Comparison of ENCODE assay signal across 18 cellular contexts in the genomic region with DNA sequence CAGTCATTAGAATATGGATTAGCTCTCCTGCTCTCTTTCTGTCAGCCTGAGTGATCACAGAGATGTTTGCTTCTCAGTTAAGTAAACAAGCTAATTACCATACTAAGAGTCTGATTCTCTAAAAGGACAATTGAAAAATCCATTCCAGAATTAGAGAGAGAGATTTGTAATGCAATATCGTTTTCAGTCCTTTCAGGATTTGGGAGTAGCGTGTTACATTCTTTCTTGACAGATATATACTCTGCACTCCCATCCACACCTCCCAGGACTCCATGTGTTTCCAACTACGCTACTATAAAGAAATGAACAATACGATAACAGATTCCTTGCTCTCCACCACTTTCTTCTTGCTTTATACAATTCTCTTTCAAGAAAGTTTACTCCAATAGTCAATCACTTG.
"Had no signal": no experiment of that assay in that cellular context is flagged by ENCODE, and none has a peak within 500 bp of the region (broad histone marks: within the 10 kb centered on the region; RNA-seq: fewer than 3 reads in every experiment).

No MANE protein-coding gene starts in this region.

- H3K36me3 ChIP-seq: brain microvascular endothelial cell, spleen, tibial nerve had no signal

- DNase-seq: activated CD4-positive, alpha-beta T cell treated with anti-CD3 and anti-CD28 coated beads, Interleukin-2, amount 50 U/mL, for 4 hours; activated CD4-positive, CD25-positive, alpha-beta regulatory T cell treated with anti-CD3 and anti-CD28 coated beads, Interleukin-2, amount 50 U/mL, for 72 hours; activated CD8-positive, alpha-beta memory T cell treated with anti-CD3 and anti-CD28 coated beads, Interleukin-2, amount 10 ng/mL, durations not matched to agents 7 days and 5 days; activated effector memory CD4-positive, alpha-beta T cell treated with Interleukin-2 at 50 U/mL for 16 hours; activated T-cell treated with anti-CD3 and anti-CD28 coated beads, Interleukin-2, amount 50 U/mL, for 24 hours; brain microvascular endothelial cell; cerebellar nuclear complex; kidney; left ventricle myocardium superior; mesendoderm; nephron progenitor cell; spleen; stimulated activated CD4-positive, alpha-beta T cell treated with anti-CD3 and anti-CD28 coated beads, Interleukin-1b, Interleukin-23, amount 100 ng/mL, for 48 hours; stimulated activated naive B cell treated with anti-CD40 and anti-IgM and Interleukin-4, amounts not matched to agents 10 μg/mL and 1 μg/mL and 100 μg/mL, for 72 hours had no signal

- H3K27ac Mint-ChIP-seq: activated CD8-positive, alpha-beta memory T cell treated with anti-CD3 and anti-CD28 coated beads, Interleukin-2, amount 10 ng/mL, durations not matched to agents 7 days and 5 days; activated naive CD4-positive, alpha-beta T cell treated with anti-CD3 and anti-CD28 coated beads, Interleukin-2, amount 50 U/mL, for 72 hours; activated T-cell treated with anti-CD3 and anti-CD28 coated beads, Interleukin-2, amount 50 U/mL, for 24 hours; dendritic cell treated with granulocyte-macrophage colony-stimulating factor and Interleukin-4, amounts not matched to agents 40 ng/mL and 50 ng/mL, for 4 days; stimulated activated naive B cell treated with anti-CD40 and anti-IgM and Interleukin-4, amounts not matched to agents 10 μg/mL and 1 μg/mL and 100 μg/mL, for 72 hours had no signal

- H3K9me3 Mint-ChIP-seq: stimulated activated naive B cell treated with anti-CD40 and anti-IgM and Interleukin-4, amounts not matched to agents 10 μg/mL and 1 μg/mL and 100 μg/mL, for 72 hours had no signal

- H3K27me3 ChIP-seq: brain microvascular endothelial cell, hepatocyte, spleen, tibial nerve had no signal

- H3K4me1 Mint-ChIP-seq: activated CD8-positive, alpha-beta memory T cell treated with anti-CD3 and anti-CD28 coated beads, Interleukin-2, amount 10 ng/mL, durations not matched to agents 7 days and 5 days; stimulated activated naive B cell treated with anti-CD40 and anti-IgM and Interleukin-4, amounts not matched to agents 10 μg/mL and 1 μg/mL and 100 μg/mL, for 72 hours had no signal

- H3K36me3 Mint-ChIP-seq: activated CD8-positive, alpha-beta memory T cell treated with anti-CD3 and anti-CD28 coated beads, Interleukin-2, amount 10 ng/mL, durations not matched to agents 7 days and 5 days; activated naive CD4-positive, alpha-beta T cell treated with anti-CD3 and anti-CD28 coated beads, Interleukin-2, amount 50 U/mL, for 72 hours; stimulated activated naive B cell treated with anti-CD40 and anti-IgM and Interleukin-4, amounts not matched to agents 10 μg/mL and 1 μg/mL and 100 μg/mL, for 72 hours had no signal

- H3K4me2 ChIP-seq: hepatocyte had no signal

- H3K27ac ChIP-seq: brain microvascular endothelial cell, hepatocyte, spleen, tibial nerve had no signal

- H3K4me3 ChIP-seq: hepatocyte, spleen, tibial nerve had no signal

- H3K27me3 Mint-ChIP-seq: activated CD8-positive, alpha-beta memory T cell treated with anti-CD3 and anti-CD28 coated beads, Interleukin-2, amount 10 ng/mL, durations not matched to agents 7 days and 5 days; activated T-cell treated with anti-CD3 and anti-CD28 coated beads, Interleukin-2, amount 50 U/mL, for 24 hours; dendritic cell treated with granulocyte-macrophage colony-stimulating factor and Interleukin-4, amounts not matched to agents 40 ng/mL and 50 ng/mL, for 4 days; stimulated activated naive B cell treated with anti-CD40 and anti-IgM and Interleukin-4, amounts not matched to agents 10 μg/mL and 1 μg/mL and 100 μg/mL, for 72 hours had no signal

- H3K79me2 ChIP-seq: hepatocyte had no signal

- H2AFZ ChIP-seq: hepatocyte had no signal

- H3K4me1 ChIP-seq: spleen, tibial nerve had no signal

- H3K9me3 ChIP-seq: tibial nerve had no signal

- H3K4me3 Mint-ChIP-seq: activated CD8-positive, alpha-beta memory T cell treated with anti-CD3 and anti-CD28 coated beads, Interleukin-2, amount 10 ng/mL, durations not matched to agents 7 days and 5 days; activated T-cell treated with anti-CD3 and anti-CD28 coated beads, Interleukin-2, amount 50 U/mL, for 24 hours; dendritic cell treated with granulocyte-macrophage colony-stimulating factor and Interleukin-4, amounts not matched to agents 40 ng/mL and 50 ng/mL, for 4 days; nephron progenitor cell; stimulated activated naive B cell treated with anti-CD40 and anti-IgM and Interleukin-4, amounts not matched to agents 10 μg/mL and 1 μg/mL and 100 μg/mL, for 72 hours had no signal
